Comparison of ENCODE assay signal across 8 cellular contexts in the genomic region with DNA sequence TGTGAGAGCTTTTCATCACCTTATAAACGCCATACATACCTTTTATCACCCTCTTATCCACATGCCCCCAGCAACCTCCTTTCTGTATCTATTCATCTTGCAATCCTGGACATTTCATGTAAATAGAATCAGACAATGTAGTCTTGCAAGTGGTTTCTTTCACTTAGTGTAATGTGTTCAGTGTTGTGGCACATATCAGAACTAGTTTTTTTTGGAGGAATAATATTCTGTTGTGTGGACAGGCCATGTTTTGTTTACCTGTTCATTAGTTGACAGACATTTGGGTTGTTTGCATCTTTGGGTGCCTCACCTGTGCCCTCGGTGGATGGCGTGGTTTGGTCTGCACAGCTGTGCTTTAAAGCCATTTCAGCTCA. TPM values are rescaled to one million over a fixed set of nuclear protein-coding genes. Genes with fewer than 3 reads are reported as not detected.
DNase-seq lines count a peak whose midpoint lies in the region; ATAC-seq and TF ChIP-seq lines count a peak whose summit lies in the region.

No MANE protein-coding gene starts in this region.

- peaks cover 46% of the 10 kb centered on the region for H4K20me1 ChIP-seq in OCI-LY3 (ENCODE audit: insufficient read depth, low read length)

- no peaks in the 10 kb centered on the region for H3K9me3 ChIP-seq in OCI-LY3 (ENCODE audit: insufficient read depth, low read length)

- H3K4me2 ChIP-seq in OCI-LY3 (ENCODE audit: low read length): peak overlapping the region; percentile 63

- peak overlapping the region; percentile 95 to 98 for H3K4me3 Mint-ChIP-seq in effector memory CD8-positive, alpha-beta T cell
- peak overlapping the region; percentile 98 for H3K4me3 Mint-ChIP-seq in neural crest cell

- TF ChIP-seq CTCF in C4-2B (conservative IDR thresholded peaks at IDR 0.05) (no peak), OCI-LY3 (IDR thresholded peaks at IDR 0.05; ENCODE audit: low read depth, low read length) (no peak), neural crest cell (conservative IDR thresholded peaks at IDR 0.05) (no peak), GM13976 (IDR thresholded peaks at IDR 0.05; ENCODE audit: borderline replicate concordance, control extremely low read depth, extremely low read depth, insufficient read depth, missing control alignments) (no peak)

- peak overlapping the region; percentile 93 for H3K9ac ChIP-seq in OCI-LY3 (ENCODE audit: low read length)

- peak overlapping the region; percentile 13 for H3K27ac ChIP-seq in C4-2B
- H3K27ac ChIP-seq in OCI-LY3 (ENCODE audit: low read length): peak overlapping the region; percentile 87; the same call in 1 of the 2 replicates

- peaks cover 34% of the 10 kb centered on the region for H3K4me1 ChIP-seq in OCI-LY3 (ENCODE audit: low read length)

- no peak for ATAC-seq in effector memory CD8-positive, alpha-beta T cell (replicated peaks)
- ATAC-seq in HG03045 (IDR thresholded peaks at IDR 0.05; ENCODE audit: unreplicated experiment): no peak

- H3K27me3 ChIP-seq in OCI-LY3 (ENCODE audit: low read depth, low read length): no peaks in the 10 kb centered on the region

- H3K9me3 Mint-ChIP-seq in effector memory CD8-positive, alpha-beta T cell: no peaks in the 10 kb centered on the region
- H3K9me3 Mint-ChIP-seq in neural crest cell: no peaks in the 10 kb centered on the region

- no peaks in the 10 kb centered on the region for H3K27me3 Mint-ChIP-seq in effector memory CD8-positive, alpha-beta T cell
- H3K27me3 Mint-ChIP-seq in neural crest cell (ENCODE audit: low read depth): peaks cover 10% of the 10 kb centered on the region

- H2AFZ ChIP-seq in OCI-LY3 (ENCODE audit: low read depth, low read length): no peak overlapping the region

- peaks cover 46% of the 10 kb centered on the region for H3K36me3 ChIP-seq in OCI-LY3 (replicated peaks; ENCODE audit: low read depth, low read length)

- H3K4me1 Mint-ChIP-seq in effector memory CD8-positive, alpha-beta T cell (ENCODE audit: low read depth in 2 of 2): peaks cover 41 to 49% of the 10 kb centered on the region in 2 donors
- peaks cover 39% of the 10 kb centered on the region for H3K4me1 Mint-ChIP-seq in neural crest cell

- H3K36me3 Mint-ChIP-seq in effector memory CD8-positive, alpha-beta T cell (ENCODE audit: insufficient read depth): peaks cover 96% of the 10 kb centered on the region
- H3K36me3 Mint-ChIP-seq in neural crest cell (ENCODE audit: low read depth): peaks cover 6% of the 10 kb centered on the region

- H3K27ac Mint-ChIP-seq in effector memory CD8-positive, alpha-beta T cell: peak overlapping the region; percentile 99
- no peak overlapping the region for H3K27ac Mint-ChIP-seq in neural crest cell (ENCODE audit: unreplicated experiment)

- H3K4me3 ChIP-seq in OCI-LY3 (ENCODE audit: low read length): peak overlapping the region; percentile 91

- DNase-seq in effector memory CD8-positive, alpha-beta T cell: no peak
- no peak for DNase-seq in neural crest cell (ENCODE audit: low read depth, low spot score)
- no peak for DNase-seq in kidney tubule cell (ENCODE audit: low spot score)
- no peak for DNase-seq in GM13976 (ENCODE audit: low spot score)
- DNase-seq in HuH-7.5 (ENCODE audit: low spot score): no peak

- in situ Hi-C loops in GM13976 (cut with MboI; ENCODE audit: low sequenced_read_pairs, unreplicated experiment): no loop called here

- H3K79me2 ChIP-seq in OCI-LY3 (ENCODE audit: low read length): peaks cover 72% of the 10 kb centered on the region

RNA-seq across cellular contexts. Expression of a gene that starts 1.3 kb away (rescaled TPM):
- total RNA-seq in neural crest cell: 67.6 and 69.5 TPM in 2 replicates

RNA-seq across cellular contexts. Expression of a gene that starts 15.4 kb away (rescaled TPM):
- 120 and 124 TPM in 2 replicates for total RNA-seq in neural crest cell

RNA-seq across cellular contexts. Expression of a gene that starts 28.3 kb away (rescaled TPM):
- 2.4 and 3.3 TPM in 2 replicates for total RNA-seq in neural crest cell

RNA-seq across cellular contexts. Expression of a gene that starts 36.6 kb away (rescaled TPM):
- 40.9 and 42.2 TPM in 2 replicates for total RNA-seq in neural crest cell
